15 cellular contexts compared by ENCODE assay signal in the genomic region with DNA sequence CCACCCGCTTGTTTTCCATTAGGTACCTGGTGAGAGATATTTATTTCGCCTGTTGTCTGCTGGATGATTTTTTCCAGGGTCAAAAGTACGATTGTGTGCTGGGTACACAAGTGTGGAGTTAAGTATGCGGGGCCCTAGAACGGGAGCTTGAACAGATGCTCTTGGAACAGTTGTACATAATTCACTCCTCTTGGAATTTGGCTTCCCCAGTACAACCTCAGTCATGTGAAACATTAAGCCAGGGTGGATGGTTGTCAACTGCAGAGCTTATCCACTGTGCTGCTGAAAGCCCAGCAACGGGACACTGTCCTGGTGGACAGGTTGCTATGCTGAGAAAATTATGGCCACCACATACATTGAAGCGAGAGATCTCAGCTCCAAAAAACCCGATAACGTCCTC.
"Had no signal": no experiment of that assay in that cellular context is flagged by ENCODE, and none has a peak within 500 bp of the region (broad histone marks: within the 10 kb centered on the region; RNA-seq: fewer than 3 reads in every experiment).

No MANE protein-coding gene starts in this region.

- H3K9me3 ChIP-seq: breast epithelium, esophagus muscularis mucosa, neutrophil had no signal

- H3K4me3 ChIP-seq: breast epithelium, esophagus muscularis mucosa, skin epidermis had no signal

- ATAC-seq: activated T-cell treated with anti-CD3 and anti-CD28 coated beads, Interleukin-2, amount 50 U/mL, for 4 hours had no signal

- H3K4me1 ChIP-seq: breast epithelium had no signal

- H3K4me1 Mint-ChIP-seq: activated naive CD8-positive, alpha-beta T cell treated with anti-CD3 and anti-CD28 coated beads, Interleukin-2, amount 10 ng/mL, durations not matched to agents 7 days and 5 days had no signal

- H3K27me3 Mint-ChIP-seq: activated CD4-positive, alpha-beta memory T cell treated with anti-CD3 and anti-CD28 coated beads for 36 hours; activated naive CD8-positive, alpha-beta T cell treated with anti-CD3 and anti-CD28 coated beads, Interleukin-2, amount 10 ng/mL, durations not matched to agents 7 days and 5 days had no signal

- H3K36me3 Mint-ChIP-seq: activated CD4-positive, alpha-beta memory T cell treated with anti-CD3 and anti-CD28 coated beads for 36 hours; activated naive CD8-positive, alpha-beta T cell treated with anti-CD3 and anti-CD28 coated beads, Interleukin-2, amount 10 ng/mL, durations not matched to agents 7 days and 5 days had no signal

- H3K27ac ChIP-seq: breast epithelium, esophagus muscularis mucosa, neutrophil, skin epidermis had no signal

- H3K36me3 ChIP-seq: breast epithelium, esophagus muscularis mucosa, neutrophil had no signal

- H3K27ac Mint-ChIP-seq: activated CD4-positive, alpha-beta memory T cell treated with anti-CD3 and anti-CD28 coated beads for 36 hours; activated naive CD8-positive, alpha-beta T cell treated with anti-CD3 and anti-CD28 coated beads, Interleukin-2, amount 10 ng/mL, durations not matched to agents 7 days and 5 days; progenitor cell of endocrine pancreas had no signal

- H3K9me3 Mint-ChIP-seq: activated CD4-positive, alpha-beta memory T cell treated with anti-CD3 and anti-CD28 coated beads for 36 hours; activated naive CD8-positive, alpha-beta T cell treated with anti-CD3 and anti-CD28 coated beads, Interleukin-2, amount 10 ng/mL, durations not matched to agents 7 days and 5 days; activated T-cell treated with anti-CD3 and anti-CD28 coated beads, Interleukin-2, amount 50 U/mL, for 4 hours had no signal

- DNase-seq: activated CD4-positive, alpha-beta memory T cell treated with anti-CD3 and anti-CD28 coated beads for 36 hours; activated CD4-positive, CD25-positive, alpha-beta regulatory T cell treated with anti-CD3 and anti-CD28 coated beads, Interleukin-2, amount 50 U/mL, for 72 hours; activated gamma-delta T cell; activated naive CD8-positive, alpha-beta T cell treated with anti-CD3 and anti-CD28 coated beads, Interleukin-2, amount 10 ng/mL, durations not matched to agents 7 days and 5 days; activated T-cell treated with anti-CD3 and anti-CD28 coated beads, Interleukin-2, amount 50 U/mL, for 4 hours; aorta; foreskin fibroblast; glutamatergic neuron; stimulated activated CD4-positive, alpha-beta T cell treated with anti-CD3 and anti-CD28 coated beads, Interleukin-4, amount 100 ng/mL, for 4 hours; SW 1271 had no signal

- H3K27me3 ChIP-seq: breast epithelium, esophagus muscularis mucosa, neutrophil had no signal

- H3K4me3 Mint-ChIP-seq: activated CD4-positive, alpha-beta memory T cell treated with anti-CD3 and anti-CD28 coated beads for 36 hours; activated naive CD8-positive, alpha-beta T cell treated with anti-CD3 and anti-CD28 coated beads, Interleukin-2, amount 10 ng/mL, durations not matched to agents 7 days and 5 days; activated T-cell treated with anti-CD3 and anti-CD28 coated beads, Interleukin-2, amount 50 U/mL, for 4 hours had no signal
